In the genomic region with DNA sequence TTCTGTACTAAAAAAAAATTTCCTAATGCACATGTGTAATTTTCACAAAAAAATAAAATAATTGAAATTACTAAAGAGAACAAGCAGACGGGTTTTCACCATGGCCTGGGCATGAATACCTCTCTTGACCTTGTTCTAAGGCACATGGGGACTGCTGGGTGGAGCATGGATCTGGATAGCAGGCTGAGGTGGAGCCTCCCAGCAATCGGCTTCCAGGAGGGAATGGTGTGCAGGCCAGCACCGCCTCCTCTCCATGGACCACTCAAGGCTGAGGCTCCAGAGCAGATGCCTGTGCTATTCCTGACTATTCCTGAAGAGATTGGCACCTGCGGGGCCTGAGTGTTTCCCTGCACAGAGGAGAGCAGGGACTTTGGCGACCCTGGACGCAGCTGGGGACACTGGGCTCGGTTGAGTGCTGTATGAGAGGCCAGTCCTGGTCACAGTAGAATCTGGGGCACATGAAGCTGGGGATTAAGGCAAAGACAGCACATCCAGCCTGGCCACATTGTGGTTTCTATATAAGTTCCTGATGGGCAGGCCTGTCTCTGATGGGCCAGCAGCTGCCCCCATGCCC, we compare ENCODE assay signal across 35 cellular contexts.
"Had no signal": no experiment of that assay in that cellular context is flagged by ENCODE, and none has a peak within 500 bp of the region (broad histone marks: within the 10 kb centered on the region; RNA-seq: fewer than 3 reads in every experiment).

No MANE protein-coding gene starts in this region.

- H3K9me3 ChIP-seq: Peyer's patch had no signal

- FAIRE-seq: bronchial epithelial cell had no signal

- H3K36me3 ChIP-seq: Peyer's patch, WERI-Rb-1 had no signal

- H3K36me3 Mint-ChIP-seq: activated naive CD8-positive, alpha-beta T cell; brain had no signal

- H3K4me3 Mint-ChIP-seq: activated CD4-positive, alpha-beta T cell treated with anti-CD3 and anti-CD28 coated beads for 36 hours; activated CD4-positive, alpha-beta T cell treated with anti-CD3 and anti-CD28 coated beads, Interleukin-2, amount 10 ng/mL, durations not matched to agents 7 days and 5 days; activated CD8-positive, alpha-beta T cell treated with anti-CD3 and anti-CD28 coated beads, Interleukin-2, amount 10 ng/mL, durations not matched to agents 7 days and 5 days; activated naive CD4-positive, alpha-beta T cell treated with anti-CD3 and anti-CD28 coated beads for 36 hours; activated naive CD8-positive, alpha-beta T cell; activated naive CD8-positive, alpha-beta T cell treated with anti-CD3 and anti-CD28 coated beads, Interleukin-2, amount 50 U/mL, for 24 hours; activated T-cell treated with anti-CD3 and anti-CD28 coated beads, Interleukin-2, amount 50 U/mL, for 24 hours; brain; IgD-negative memory B cell had no signal

- H3K27me3 Mint-ChIP-seq: IgD-negative memory B cell had no signal

- H3K4me3 ChIP-seq: Peyer's patch had no signal

- H3K27ac ChIP-seq: Peyer's patch, WERI-Rb-1 had no signal

- H3K4me1 ChIP-seq: Peyer's patch had no signal

- H3K27ac Mint-ChIP-seq: activated CD4-positive, alpha-beta T cell treated with anti-CD3 and anti-CD28 coated beads for 36 hours; activated CD4-positive, alpha-beta T cell treated with anti-CD3 and anti-CD28 coated beads, Interleukin-2, amount 10 ng/mL, durations not matched to agents 7 days and 5 days; activated CD8-positive, alpha-beta T cell treated with anti-CD3 and anti-CD28 coated beads, Interleukin-2, amount 10 ng/mL, durations not matched to agents 7 days and 5 days; activated naive CD4-positive, alpha-beta T cell treated with anti-CD3 and anti-CD28 coated beads for 36 hours; activated naive CD8-positive, alpha-beta T cell; activated naive CD8-positive, alpha-beta T cell treated with anti-CD3 and anti-CD28 coated beads, Interleukin-2, amount 50 U/mL, for 24 hours; activated T-cell treated with anti-CD3 and anti-CD28 coated beads, Interleukin-2, amount 50 U/mL, for 24 hours; activated T-helper 2 cell treated with anti-CD3 and anti-CD28 coated beads, Interferon-gamma antibody, Interleukin-2, Interleukin-4, amounts not matched to agents 10 μg/mL and 5 μg/mL and 100 μg/mL, durations not matched to agents 14 hours and 24 hours and 36 hours; IgD-negative memory B cell had no signal

- DNase-seq: activated CD4-positive, alpha-beta T cell treated with anti-CD3 and anti-CD28 coated beads for 36 hours; activated CD4-positive, alpha-beta T cell treated with anti-CD3 and anti-CD28 coated beads, Interleukin-2, amount 10 ng/mL, durations not matched to agents 7 days and 5 days; activated CD4-positive, alpha-beta T cell treated with anti-CD3 and anti-CD28 coated beads, Interleukin-2, amount 50 U/mL, for 48 hours; activated CD8-positive, alpha-beta T cell treated with anti-CD3 and anti-CD28 coated beads, Interleukin-2, amount 10 ng/mL, durations not matched to agents 7 days and 5 days; activated gamma-delta T cell; activated naive CD4-positive, alpha-beta T cell treated with anti-CD3 and anti-CD28 coated beads for 36 hours; activated naive CD8-positive, alpha-beta T cell treated with anti-CD3 and anti-CD28 coated beads, Interleukin-2, amount 50 U/mL, for 24 hours; activated T-cell treated with anti-CD3 and anti-CD28 coated beads, Interleukin-2, amount 50 U/mL, for 24 hours; anterior cingulate cortex; central memory CD4-positive, alpha-beta T cell; KBM-7; NCI-H1105 treated with DMSO at 0.1 percent for 48 hours; NCI-H1436; NCI-H1694; NCI-H1930; NCI-H2081 treated with DMSO at 0.1 percent for 48 hours; NCI-H2171; NCI-H510A; NCI-H526; NCI-H748 treated with DMSO at 0.1 percent for 48 hours; NK-92 treated with Interleukin-12 subunit alpha and Interleukin-12 subunit beta, amount 100 ng/mL, for 24 hours; PC-3; RPMI8226; SIG-M5; SW 1271; T-helper 1 cell; T-helper 2 cell; T-helper 9 cell; WERI-Rb-1 had no signal

- H3K4me1 Mint-ChIP-seq: activated CD4-positive, alpha-beta T cell treated with anti-CD3 and anti-CD28 coated beads for 36 hours; activated CD4-positive, alpha-beta T cell treated with anti-CD3 and anti-CD28 coated beads, Interleukin-2, amount 10 ng/mL, durations not matched to agents 7 days and 5 days; activated naive CD8-positive, alpha-beta T cell treated with anti-CD3 and anti-CD28 coated beads, Interleukin-2, amount 50 U/mL, for 24 hours had no signal

- H3K9me3 Mint-ChIP-seq: activated CD4-positive, alpha-beta T cell treated with anti-CD3 and anti-CD28 coated beads, Interleukin-2, amount 10 ng/mL, durations not matched to agents 7 days and 5 days; activated naive CD4-positive, alpha-beta T cell treated with anti-CD3 and anti-CD28 coated beads for 36 hours; activated naive CD8-positive, alpha-beta T cell treated with anti-CD3 and anti-CD28 coated beads, Interleukin-2, amount 50 U/mL, for 24 hours; activated T-cell treated with anti-CD3 and anti-CD28 coated beads, Interleukin-2, amount 50 U/mL, for 24 hours; activated T-helper 2 cell treated with anti-CD3 and anti-CD28 coated beads, Interferon-gamma antibody, Interleukin-2, Interleukin-4, amounts not matched to agents 10 μg/mL and 5 μg/mL and 100 μg/mL, durations not matched to agents 14 hours and 24 hours and 36 hours had no signal
